In genomic region chr6:139763468-139764214, GRCh38 we compare ENCODE assay signal across 10 cellular contexts.
DNase-seq lines count a peak whose midpoint lies in the region; TF ChIP-seq lines count a peak whose summit lies in the region.
"Had no signal": no experiment of that assay in that cellular context is flagged by ENCODE, and none has a peak within 500 bp of the region (broad histone marks: within the 10 kb centered on the region; RNA-seq: fewer than 3 reads in every experiment).

No MANE protein-coding gene starts in this region.

- no peaks in the 10 kb centered on the region for H3K79me2 ChIP-seq in SK-N-SH (ENCODE audit: insufficient read depth)

- 0 out of 2 replicates have a peak, but pooled peaks cover 3% of the 10 kb centered on the region for H3K9me2 ChIP-seq in SK-N-SH

- intact Hi-C loops in stomach (cut with DNase I; ENCODE audit: low total_unique reads) = no loop called here
- intact Hi-C loops in activated CD4-positive, alpha-beta T cell treated with anti-CD3 and anti-CD28 coated beads, Interleukin-2, amount 10 ng/mL, durations not matched to agents 24 days and 14 days (cut with micrococcal nuclease) = loop anchor here (5.0 kb wide), 1 partner anchor 386 kb away; no protein-coding TSS in a partner anchor

- H3K36me3 ChIP-seq in SK-N-SH (replicated peaks in 1 of 2; ENCODE audit: control insufficient read depth in 1 of 2, insufficient read depth in 2 of 2, low read length in 1 of 2) (no peaks in the 10 kb centered on the region), stomach (no peaks in the 10 kb centered on the region)

- no peak for TF ChIP-seq POLR2A in stomach (IDR thresholded peaks at IDR 0.05)

- H3K27me3 ChIP-seq in SK-N-SH (ENCODE audit: insufficient read depth) (no peaks in the 10 kb centered on the region), stomach (no peaks in the 10 kb centered on the region)

- WGBS in SK-N-SH (ENCODE audit: low lambda C conversion rate) = 76% methylated on average over 4 of the region's 4 CpGs
- 65 to 82% (median 77%) methylated on average over 4 of the region's 4 CpGs for WGBS in stomach, 5 donors

- TF ChIP-seq RAD21 in SK-N-SH (IDR thresholded peaks at IDR 0.05; ENCODE audit: low read length) = no peak

- H3K4me1 ChIP-seq in SK-N-SH (ENCODE audit: control insufficient read depth in 1 of 2, insufficient read depth in 2 of 2, low read depth in 1 of 2, low read length in 1 of 2) (peaks cover 0 to 4% of the 10 kb centered on the region in 2 experiments; a peak in 2 of 4 replicates), stomach (peaks cover 0 to 29% (median 19%) of the 10 kb centered on the region in 4 donors)

- DNase-seq in HT1080 (ENCODE audit: low read depth) (peak; percentile 32), SK-N-SH (no peak), fibroblast of gingiva (ENCODE audit: low read depth) (peak; percentile 16), stomach (no peak), glutamatergic neuron (no peak), NCI-H2107 (lab: John Stamatoyannopoulos, UW) (no peak), GM10266 (ENCODE audit: extremely low spot score) (no peak)
- no peak for DNase-seq in activated CD4-positive, alpha-beta T cell treated with anti-CD3 and anti-CD28 coated beads, Interleukin-2, amount 10 ng/mL, durations not matched to agents 24 days and 14 days
- DNase-seq: NCI-H510A treated with DMSO at 0.1 percent for 48 hours; stimulated activated CD4-positive, alpha-beta T cell treated with anti-CD3 and anti-CD28 coated beads, Interleukin-4, amount 100 ng/mL, for 24 hours had no signal

- H3F3A ChIP-seq in SK-N-SH (replicated peaks; ENCODE audit: insufficient read depth) = peaks cover 34% of the 10 kb centered on the region

- no peaks in the 10 kb centered on the region for H3K4me1 Mint-ChIP-seq in glutamatergic neuron (ENCODE audit: low read depth, unreplicated experiment)
- H3K4me1 Mint-ChIP-seq in activated CD4-positive, alpha-beta T cell treated with anti-CD3 and anti-CD28 coated beads, Interleukin-2, amount 10 ng/mL, durations not matched to agents 24 days and 14 days = peaks cover 18% of the 10 kb centered on the region

- H3K36me3 Mint-ChIP-seq in glutamatergic neuron (ENCODE audit: unreplicated experiment) = no peaks in the 10 kb centered on the region
- no peaks in the 10 kb centered on the region for H3K36me3 Mint-ChIP-seq in activated CD4-positive, alpha-beta T cell treated with anti-CD3 and anti-CD28 coated beads, Interleukin-2, amount 10 ng/mL, durations not matched to agents 24 days and 14 days (ENCODE audit: low read depth)

- H3K27ac ChIP-seq in SK-N-SH (ENCODE audit: low read depth in 2 of 2, low read length in 1 of 2) (peak overlapping the region; percentile 64 to 83), stomach (peak overlapping the region in 4 of 5 donors; percentile 47 to 82 (median 66))

- TF ChIP-seq EP300 in SK-N-SH (IDR thresholded peaks at IDR 0.05; ENCODE audit: borderline replicate concordance in 1 of 2, low read depth in 1 of 2, low read length in 1 of 2) = no peak
- TF ChIP-seq EP300 in stomach (IDR thresholded peaks at IDR 0.05) = no peak

- POLR2A ChIA-PET in SK-N-SH (lab: Yijun Ruan, JAX) = no interaction called here

- H3K9me3 Mint-ChIP-seq in glutamatergic neuron (ENCODE audit: unreplicated experiment) = no peaks in the 10 kb centered on the region
- H3K9me3 Mint-ChIP-seq in activated CD4-positive, alpha-beta T cell treated with anti-CD3 and anti-CD28 coated beads, Interleukin-2, amount 10 ng/mL, durations not matched to agents 24 days and 14 days = no peaks in the 10 kb centered on the region

- CTCF ChIA-PET in SK-N-SH (lab: Yijun Ruan, JAX) = no interaction called here

- H3K4me3 ChIP-seq in SK-N-SH (ENCODE audit: low read depth in 2 of 2, low read length in 1 of 2) = no peak overlapping the region
- H3K4me3 ChIP-seq in stomach = no peak overlapping the region

- peak overlapping the region; percentile 56; the same call in 1 of the 2 replicates for H3K4me2 ChIP-seq in SK-N-SH

- peak overlapping the region; percentile 18; the same call in 1 of the 2 replicates for H3K9ac ChIP-seq in SK-N-SH

- H2AFZ ChIP-seq in SK-N-SH (ENCODE audit: low read depth) = peak overlapping the region; percentile 4; the same call in 1 of the 2 replicates

- H3K9me3 ChIP-seq in SK-N-SH (no peaks in the 10 kb centered on the region), stomach (no peaks in the 10 kb centered on the region)

- peaks cover 3% of the 10 kb centered on the region for H3K27me3 Mint-ChIP-seq in glutamatergic neuron (ENCODE audit: unreplicated experiment)
- peaks cover 2% of the 10 kb centered on the region for H3K27me3 Mint-ChIP-seq in activated CD4-positive, alpha-beta T cell treated with anti-CD3 and anti-CD28 coated beads, Interleukin-2, amount 10 ng/mL, durations not matched to agents 24 days and 14 days

- TF ChIP-seq CTCF in SK-N-SH (IDR thresholded peaks at IDR 0.05) (no peak), stomach (IDR thresholded peaks at IDR 0.05) (no peak), glutamatergic neuron (IDR thresholded peaks at IDR 0.05; ENCODE audit: partially characterized antibody, unreplicated experiment) (no peak), GM10266 (IDR thresholded peaks at IDR 0.05; ENCODE audit: control insufficient read depth, insufficient read depth, low read depth, missing control alignments) (no peak)

- H3K27ac Mint-ChIP-seq in glutamatergic neuron (ENCODE audit: unreplicated experiment) = no peak overlapping the region
- no peak overlapping the region for H3K27ac Mint-ChIP-seq in activated CD4-positive, alpha-beta T cell treated with anti-CD3 and anti-CD28 coated beads, Interleukin-2, amount 10 ng/mL, durations not matched to agents 24 days and 14 days

- no peak overlapping the region for H3K4me3 Mint-ChIP-seq in glutamatergic neuron (ENCODE audit: unreplicated experiment)
- H3K4me3 Mint-ChIP-seq in activated CD4-positive, alpha-beta T cell treated with anti-CD3 and anti-CD28 coated beads, Interleukin-2, amount 10 ng/mL, durations not matched to agents 24 days and 14 days = no peak overlapping the region

- no peaks in the 10 kb centered on the region for H4K20me1 ChIP-seq in SK-N-SH (ENCODE audit: insufficient read depth)

TF ChIP-seq in SK-N-SH, 30 proteins besides CTCF, POLR2A, EP300 and RAD21:
- TF ChIP-seq GABPA (IDR thresholded peaks at IDR 0.05; ENCODE audit: low read depth) (no peak), EZH2phosphoT487 (IDR thresholded peaks at IDR 0.05; ENCODE audit: borderline replicate concordance, low read depth) (no peak)

Comparison
In these comparisons a context has a peak if more than half of its experiments do, and no peak if none do; other contexts are left out.
1. DNase-seq: peak in HT1080 (single experiment) and fibroblast of gingiva (single experiment); none in SK-N-SH (single experiment), stomach (single experiment), glutamatergic neuron (single experiment), NCI-H2107 (single experiment), GM10266 (single experiment) and activated CD4-positive, alpha-beta T cell treated with anti-CD3 and anti-CD28 coated beads, Interleukin-2, amount 10 ng/mL, durations not matched to agents 24 days and 14 days (single experiment).